ENCODE assay signal across 18 cellular contexts in the genomic region with DNA sequence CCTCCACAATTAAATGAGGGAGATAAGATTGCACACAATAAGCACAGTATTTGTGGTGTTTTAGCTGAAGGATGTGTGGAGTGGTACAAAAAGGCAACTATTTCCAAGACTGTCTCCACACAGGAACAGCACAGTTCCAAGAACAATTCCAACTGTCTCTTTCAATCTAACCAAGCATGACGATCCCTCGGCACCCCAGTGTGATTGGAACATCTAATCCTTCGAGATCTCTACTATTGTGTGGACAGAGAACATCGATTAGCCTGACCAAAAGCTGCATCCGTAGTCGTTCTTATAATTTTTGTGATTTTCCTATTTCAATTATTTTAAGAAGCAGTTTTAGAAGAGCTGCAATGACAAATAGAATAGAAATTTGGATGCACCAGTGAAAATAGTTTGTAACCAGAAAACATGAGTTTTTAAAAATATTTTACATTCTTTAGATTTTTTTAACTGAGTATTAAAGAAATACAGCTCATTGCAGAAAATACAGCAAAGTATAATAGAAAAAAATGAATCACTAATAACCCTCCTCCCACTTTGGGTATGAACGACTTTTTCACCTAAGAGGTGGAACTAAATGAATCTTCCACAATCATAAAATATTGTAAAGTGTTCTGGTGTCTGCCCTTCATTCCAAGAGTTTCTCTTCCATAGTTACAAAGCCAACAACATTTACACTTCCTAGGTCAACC.
"Had no signal": no experiment of that assay in that cellular context is flagged by ENCODE, and none has a peak within 500 bp of the region (broad histone marks: within the 10 kb centered on the region; RNA-seq: fewer than 3 reads in every experiment).

No MANE protein-coding gene starts in this region.

- H3K4me3 ChIP-seq: colonic mucosa, left lung, pancreas, upper lobe of right lung had no signal

- H3K27me3 ChIP-seq: colonic mucosa, left lung, pancreas, upper lobe of right lung had no signal

- H3K36me3 ChIP-seq: colonic mucosa, left lung, pancreas, upper lobe of right lung had no signal

- H3K27ac ChIP-seq: colonic mucosa, left lung, pancreas, upper lobe of right lung had no signal

- H3K9me3 ChIP-seq: colonic mucosa, pancreas, upper lobe of right lung had no signal

- DNase-seq: activated CD4-positive, alpha-beta T cell treated with anti-CD3 and anti-CD28 coated beads, Interleukin-2, amount 10 ng/mL, durations not matched to agents 24 days and 14 days; activated CD8-positive, alpha-beta T cell treated with anti-CD3 and anti-CD28 coated beads for 36 hours; activated naive CD4-positive, alpha-beta T cell treated with Interleukin-2 at 50 U/mL for 16 hours; activated naive CD8-positive, alpha-beta T cell treated with anti-CD3 and anti-CD28 coated beads, Interleukin-2, amount 10 ng/mL, durations not matched to agents 7 days and 5 days; activated T-cell treated with anti-CD3 and anti-CD28 coated beads, Interleukin-2, amount 50 U/mL, for 1 hour; central memory CD4-positive, alpha-beta T cell; colonic mucosa; head of caudate nucleus; left lung; mammary epithelial cell; midbrain; naive B cell; pancreas; stimulated activated CD8-positive, alpha-beta memory T cell treated with anti-CD3 and anti-CD28 coated beads, Interleukin-4, amount 100 ng/mL, for 48 hours; stimulated activated naive CD4-positive, alpha-beta T cell; upper lobe of right lung had no signal

- ATAC-seq: activated CD8-positive, alpha-beta T cell treated with anti-CD3 and anti-CD28 coated beads for 36 hours; activated T-helper 17 cell treated with anti-CD3 and anti-CD28 coated beads, Interleukin-2, amount 50 U/mL, for 72 hours; left lung; pancreas; sciatic nerve; upper lobe of right lung had no signal

- H3K4me1 ChIP-seq: colonic mucosa, left lung, pancreas, upper lobe of right lung had no signal
